ENCODE assay signal across 8 cellular contexts in the genomic region with DNA sequence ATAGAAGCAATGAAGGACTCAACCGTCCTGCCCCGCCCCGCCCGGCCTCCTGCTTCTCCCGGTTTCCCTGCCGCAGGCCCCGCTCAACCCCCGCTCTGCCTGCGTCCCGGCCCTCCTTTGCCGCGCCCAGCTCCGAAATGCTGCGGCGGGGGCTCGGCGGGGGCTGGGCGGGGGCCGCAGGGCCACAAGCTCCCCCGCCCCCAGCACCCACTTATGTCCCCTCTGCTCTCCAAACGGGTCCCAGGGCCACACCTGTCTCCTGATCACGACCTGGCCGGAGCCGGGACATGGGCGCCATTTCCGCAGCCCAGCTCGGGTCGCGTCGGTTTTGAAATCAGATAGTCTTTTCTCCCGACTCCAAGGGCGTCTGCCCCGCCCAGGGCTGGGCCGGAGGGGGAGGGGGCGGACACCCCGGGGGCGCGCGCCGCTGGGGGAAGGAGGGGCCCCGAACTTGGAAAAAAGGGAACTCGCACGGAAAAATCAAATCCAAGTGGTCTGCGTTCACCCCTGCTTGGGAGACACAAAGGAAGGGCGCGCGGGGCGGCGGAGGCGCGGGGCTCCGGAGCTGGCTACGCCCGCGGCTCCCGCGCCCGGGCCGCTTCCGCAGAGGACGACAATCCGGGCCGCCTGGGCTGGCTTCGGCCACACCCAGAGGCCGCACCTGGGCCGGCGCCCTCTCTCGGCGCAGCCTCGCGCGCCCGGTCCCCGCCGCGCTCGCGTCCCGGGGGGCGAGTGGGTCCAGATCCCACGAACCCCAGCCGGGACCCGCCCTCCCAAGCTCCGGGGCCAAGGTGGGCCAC.
DNase-seq lines count a peak whose midpoint lies in the region; ATAC-seq and TF ChIP-seq lines count a peak whose summit lies in the region.

No MANE protein-coding gene starts in this region.

- no peak for TF ChIP-seq CTCF in parathyroid adenoma (IDR thresholded peaks at IDR 0.05)

- H3K9ac ChIP-seq in BLaER1 (peak overlapping the region; percentile 93), HUES6 (ENCODE audit: low read length) (peak overlapping the region; percentile 90), parathyroid adenoma (peak overlapping the region; percentile 61)

- H3K4me2 ChIP-seq in BLaER1, result peak overlapping the region; percentile 97
- H3K4me2 ChIP-seq in parathyroid adenoma (ENCODE audit: low read length), result peak overlapping the region; percentile 77

- peak overlapping the region; percentile 92 to 99 for H3K27ac Mint-ChIP-seq in activated naive CD4-positive, alpha-beta T cell treated with anti-CD3 and anti-CD28 coated beads, Interleukin-2, amount 50 U/mL, for 72 hours

- peak; percentile 81 to 82 for ATAC-seq in activated naive CD4-positive, alpha-beta T cell treated with anti-CD3 and anti-CD28 coated beads, Interleukin-2, amount 50 U/mL, for 72 hours
- ATAC-seq in Right ventricle myocardium inferior, result peak; percentile 82

- no peaks in the 10 kb centered on the region for H3K27me3 ChIP-seq in BLaER1
- no peaks in the 10 kb centered on the region for H3K27me3 ChIP-seq in HUES6 (ENCODE audit: control insufficient read depth, insufficient read depth, low read length)
- H3K27me3 ChIP-seq in SJCRH30, result no peaks in the 10 kb centered on the region
- H3K27me3 ChIP-seq in parathyroid adenoma (ENCODE audit: control insufficient read depth, insufficient read depth, low read length), result no peaks in the 10 kb centered on the region

- H4K20me1 ChIP-seq in BLaER1, result no peaks in the 10 kb centered on the region

- intact Hi-C loops in Right ventricle myocardium inferior (cut with DNase I), result loop anchor here (1.0 kb wide), 2 partner anchors 69 to 71 kb away; a partner anchor contains a TSS

- H2AFZ ChIP-seq in parathyroid adenoma, result peak overlapping the region; percentile 91

- H3K27ac ChIP-seq in BLaER1 (peak overlapping the region; percentile 97), HUES6 (ENCODE audit: low read depth, low read length) (peak overlapping the region; percentile 98), SJCRH30 (peak overlapping the region; percentile 74), parathyroid adenoma (peak overlapping the region; percentile 93)

- H3K79me2 ChIP-seq in parathyroid adenoma, result no peaks in the 10 kb centered on the region

- no peaks in the 10 kb centered on the region for H3K36me3 Mint-ChIP-seq in activated naive CD4-positive, alpha-beta T cell treated with anti-CD3 and anti-CD28 coated beads, Interleukin-2, amount 50 U/mL, for 72 hours

- peak overlapping the region; percentile 73 for H3K4me3 ChIP-seq in BLaER1
- peak overlapping the region; percentile 72 for H3K4me3 ChIP-seq in HUES6 (ENCODE audit: low read depth, low read length)
- peak overlapping the region; percentile 68 for H3K4me3 ChIP-seq in SJCRH30
- H3K4me3 ChIP-seq in parathyroid adenoma (ENCODE audit: low read depth, low read length), result peak overlapping the region; percentile 80

- DNase-seq in GM19238 (ENCODE audit: insufficient read length, low spot score), result peak; percentile 36
- peak; percentile 63 to 72 for DNase-seq in SJCRH30
- DNase-seq in activated naive CD4-positive, alpha-beta T cell treated with anti-CD3 and anti-CD28 coated beads, Interleukin-2, amount 50 U/mL, for 72 hours (ENCODE audit: low spot score in 2 of 2), result peak; percentile 65 to 72
- DNase-seq in Right ventricle myocardium inferior (ENCODE audit: missing footprints), result peak; percentile 92
- DNase-seq in ureter (ENCODE audit: low spot score), result peak; percentile 80

- H3K36me3 ChIP-seq in BLaER1, result no peaks in the 10 kb centered on the region
- no peaks in the 10 kb centered on the region for H3K36me3 ChIP-seq in HUES6 (ENCODE audit: control insufficient read depth, insufficient read depth, low read length)
- H3K36me3 ChIP-seq in SJCRH30, result no peaks in the 10 kb centered on the region
- H3K36me3 ChIP-seq in parathyroid adenoma (ENCODE audit: control insufficient read depth, insufficient read depth, low read length), result no peaks in the 10 kb centered on the region

- H3K4me1 ChIP-seq in BLaER1 (peaks cover 26% of the 10 kb centered on the region), HUES6 (ENCODE audit: control insufficient read depth, insufficient read depth, low read length) (peaks cover 11% of the 10 kb centered on the region), SJCRH30 (peaks cover 3% of the 10 kb centered on the region; the same call in 1 of the 2 replicates), parathyroid adenoma (no peaks in the 10 kb centered on the region)

- no peaks in the 10 kb centered on the region for H3K9me3 Mint-ChIP-seq in activated naive CD4-positive, alpha-beta T cell treated with anti-CD3 and anti-CD28 coated beads, Interleukin-2, amount 50 U/mL, for 72 hours

- H3K9me3 ChIP-seq in BLaER1 (no peaks in the 10 kb centered on the region), HUES6 (ENCODE audit: control insufficient read depth, insufficient read depth, low read depth, low read length) (no peaks in the 10 kb centered on the region), SJCRH30 (replicated peaks) (no peaks in the 10 kb centered on the region), parathyroid adenoma (ENCODE audit: control insufficient read depth, low read length) (no peaks in the 10 kb centered on the region)

Comparison
In these comparisons a context has a peak if more than half of its experiments do, and no peak if none do; other contexts are left out.
1. Peak in every context shown above with its lines: DNase-seq, ATAC-seq, H3K4me3 ChIP-seq and H3K27ac ChIP-seq.
2. DNase-seq: peak in every context shown above with its lines; median percentile 92 in Right ventricle myocardium inferior; 80 in ureter; 68 in activated naive CD4-positive, alpha-beta T cell treated with anti-CD3 and anti-CD28 coated beads, Interleukin-2, amount 50 U/mL, for 72 hours; 68 in SJCRH30; 36 in GM19238.